Comparison of ENCODE assay signal across 1 cellular context in the genomic region with DNA sequence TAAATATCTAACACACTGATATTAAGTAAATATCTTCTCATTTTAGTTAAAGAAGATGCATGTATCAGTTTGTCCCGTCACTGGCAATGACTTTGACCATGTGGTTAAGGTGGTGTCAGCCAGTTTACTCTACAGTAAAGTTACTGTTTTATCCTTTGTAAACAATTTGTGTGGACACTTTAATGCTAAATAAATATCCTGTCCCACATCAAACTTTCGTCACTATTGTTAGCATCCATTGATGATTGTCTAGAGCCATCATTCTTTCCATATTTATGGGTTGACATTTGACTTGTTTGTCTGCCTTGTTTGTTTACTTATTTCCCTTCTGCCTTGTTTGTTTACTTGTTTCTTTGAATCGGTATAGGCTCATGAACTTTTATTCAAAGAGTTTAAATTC.
TF ChIP-seq lines count a peak whose summit lies in the region.

No MANE protein-coding gene starts in this region.

TF ChIP-seq in HepG2, 621 proteins besides CTCF, POLR2A, EP300 and RAD21 (continued from another document and continues in another):
- TF ChIP-seq GMEB1 (CRISPR knock-in tag; IDR thresholded peaks at IDR 0.05; ENCODE audit: borderline replicate concordance) (no peak), RFX5 (IDR thresholded peaks at IDR 0.05; ENCODE audit: low read depth, low read length) (no peak), ATF3 (CRISPR knock-in tag; IDR thresholded peaks at IDR 0.05) (no peak), MTA1 (CRISPR knock-in tag; IDR thresholded peaks at IDR 0.05; ENCODE audit: borderline replicate concordance) (no peak), XRCC5 (optimal IDR thresholded peaks at IDR 0.05; ENCODE audit: low read length) (no peak), POLR2AphosphoS2 (IDR thresholded peaks at IDR 0.05; ENCODE audit: low read depth, low read length) (no peak), ZNF546 (CRISPR knock-in tag; conservative IDR thresholded peaks at IDR 0.05) (no peak), MTF1 (CRISPR knock-in tag; IDR thresholded peaks at IDR 0.05) (no peak), ZNF24 (IDR thresholded peaks at IDR 0.05) (no peak), THYN1 (CRISPR knock-in tag; IDR thresholded peaks at IDR 0.05; ENCODE audit: borderline replicate concordance, low read depth) (no peak), ZNF296 (CRISPR knock-in tag; conservative IDR thresholded peaks at IDR 0.05) (no peak), MLXIP (CRISPR knock-in tag; IDR thresholded peaks at IDR 0.05; ENCODE audit: borderline replicate concordance) (no peak), DZIP1 (CRISPR knock-in tag; IDR thresholded peaks at IDR 0.05) (no peak), ZMAT3 (CRISPR knock-in tag; conservative IDR thresholded peaks at IDR 0.05) (no peak), EZH2 (conservative IDR thresholded peaks at IDR 0.05; ENCODE audit: low read depth, low read length) (no peak), TEAD3 (CRISPR knock-in tag; optimal IDR thresholded peaks at IDR 0.05; ENCODE audit: borderline replicate concordance) (peak; percentile 25), DRAP1 (CRISPR knock-in tag; IDR thresholded peaks at IDR 0.05) (no peak), ZNF33B (CRISPR knock-in tag; IDR thresholded peaks at IDR 0.05) (no peak), ZNF781 (CRISPR knock-in tag; IDR thresholded peaks at IDR 0.05; ENCODE audit: borderline replicate concordance, not compliant biosample characterization) (no peak), ZBTB38 (CRISPR knock-in tag; IDR thresholded peaks at IDR 0.05) (no peak), KDM5A (IDR thresholded peaks at IDR 0.05; ENCODE audit: borderline replicate concordance, low read length) (no peak), ZNF792 (CRISPR knock-in tag; IDR thresholded peaks at IDR 0.05) (no peak), ZBTB8A (CRISPR knock-in tag; IDR thresholded peaks at IDR 0.05; ENCODE audit: borderline replicate concordance, low read depth) (no peak), SP5 (CRISPR knock-in tag; IDR thresholded peaks at IDR 0.05; ENCODE audit: borderline replicate concordance, low read depth) (0 out of 2 replicates have a peak, but pooled peaks have one; percentile 14), JUNB (CRISPR knock-in tag; IDR thresholded peaks at IDR 0.05; ENCODE audit: borderline replicate concordance) (no peak), PTBP1 (IDR thresholded peaks at IDR 0.05; ENCODE audit: low read depth, low read length, poor library complexity, severe bottlenecking) (no peak), MLX (CRISPR knock-in tag; IDR thresholded peaks at IDR 0.05) (no peak), ZNF605 (CRISPR knock-in tag; IDR thresholded peaks at IDR 0.05) (no peak), TGIF2 (CRISPR knock-in tag; IDR thresholded peaks at IDR 0.05) (peak; percentile 32; the same call in 1 of the 2 replicates), ZKSCAN5 (CRISPR knock-in tag; IDR thresholded peaks at IDR 0.05) (no peak), ZNF556 (CRISPR knock-in tag; IDR thresholded peaks at IDR 0.05; ENCODE audit: borderline replicate concordance) (no peak), ZBTB7A (CRISPR knock-in tag; IDR thresholded peaks at IDR 0.05) (no peak), HNRNPLL (IDR thresholded peaks at IDR 0.05; ENCODE audit: low read depth, low read length, poor library complexity, severe bottlenecking) (no peak), NFIB (CRISPR knock-in tag; IDR thresholded peaks at IDR 0.05; ENCODE audit: borderline replicate concordance) (no peak), FOXP1 (IDR thresholded peaks at IDR 0.05) (peak; percentile 93), FOXP1 (CRISPR knock-in tag; IDR thresholded peaks at IDR 0.05) (peak; percentile 99), POLR2G (IDR thresholded peaks at IDR 0.05; ENCODE audit: low read depth, low read length) (no peak)
- TF ChIP-seq, protein P1, sequence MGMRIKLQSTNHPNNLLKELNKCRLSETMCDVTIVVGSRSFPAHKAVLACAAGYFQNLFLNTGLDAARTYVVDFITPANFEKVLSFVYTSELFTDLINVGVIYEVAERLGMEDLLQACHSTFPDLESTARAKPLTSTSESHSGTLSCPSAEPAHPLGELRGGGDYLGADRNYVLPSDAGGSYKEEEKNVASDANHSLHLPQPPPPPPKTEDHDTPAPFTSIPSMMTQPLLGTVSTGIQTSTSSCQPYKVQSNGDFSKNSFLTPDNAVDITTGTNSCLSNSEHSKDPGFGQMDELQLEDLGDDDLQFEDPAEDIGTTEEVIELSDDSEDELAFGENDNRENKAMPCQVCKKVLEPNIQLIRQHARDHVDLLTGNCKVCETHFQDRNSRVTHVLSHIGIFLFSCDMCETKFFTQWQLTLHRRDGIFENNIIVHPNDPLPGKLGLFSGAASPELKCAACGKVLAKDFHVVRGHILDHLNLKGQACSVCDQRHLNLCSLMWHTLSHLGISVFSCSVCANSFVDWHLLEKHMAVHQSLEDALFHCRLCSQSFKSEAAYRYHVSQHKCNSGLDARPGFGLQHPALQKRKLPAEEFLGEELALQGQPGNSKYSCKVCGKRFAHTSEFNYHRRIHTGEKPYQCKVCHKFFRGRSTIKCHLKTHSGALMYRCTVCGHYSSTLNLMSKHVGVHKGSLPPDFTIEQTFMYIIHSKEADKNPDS (CRISPR knock-in tag; IDR thresholded peaks at IDR 0.05): no peak
- TF ChIP-seq, protein P2, sequence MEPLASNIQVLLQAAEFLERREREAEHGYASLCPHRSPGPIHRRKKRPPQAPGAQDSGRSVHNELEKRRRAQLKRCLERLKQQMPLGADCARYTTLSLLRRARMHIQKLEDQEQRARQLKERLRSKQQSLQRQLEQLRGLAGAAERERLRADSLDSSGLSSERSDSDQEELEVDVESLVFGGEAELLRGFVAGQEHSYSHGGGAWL (CRISPR knock-in tag; IDR thresholded peaks at IDR 0.05): no peak
- TF ChIP-seq, protein P3, sequence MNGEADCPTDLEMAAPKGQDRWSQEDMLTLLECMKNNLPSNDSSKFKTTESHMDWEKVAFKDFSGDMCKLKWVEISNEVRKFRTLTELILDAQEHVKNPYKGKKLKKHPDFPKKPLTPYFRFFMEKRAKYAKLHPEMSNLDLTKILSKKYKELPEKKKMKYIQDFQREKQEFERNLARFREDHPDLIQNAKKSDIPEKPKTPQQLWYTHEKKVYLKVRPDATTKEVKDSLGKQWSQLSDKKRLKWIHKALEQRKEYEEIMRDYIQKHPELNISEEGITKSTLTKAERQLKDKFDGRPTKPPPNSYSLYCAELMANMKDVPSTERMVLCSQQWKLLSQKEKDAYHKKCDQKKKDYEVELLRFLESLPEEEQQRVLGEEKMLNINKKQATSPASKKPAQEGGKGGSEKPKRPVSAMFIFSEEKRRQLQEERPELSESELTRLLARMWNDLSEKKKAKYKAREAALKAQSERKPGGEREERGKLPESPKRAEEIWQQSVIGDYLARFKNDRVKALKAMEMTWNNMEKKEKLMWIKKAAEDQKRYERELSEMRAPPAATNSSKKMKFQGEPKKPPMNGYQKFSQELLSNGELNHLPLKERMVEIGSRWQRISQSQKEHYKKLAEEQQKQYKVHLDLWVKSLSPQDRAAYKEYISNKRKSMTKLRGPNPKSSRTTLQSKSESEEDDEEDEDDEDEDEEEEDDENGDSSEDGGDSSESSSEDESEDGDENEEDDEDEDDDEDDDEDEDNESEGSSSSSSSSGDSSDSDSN (CRISPR knock-in tag; IDR thresholded peaks at IDR 0.05): no peak
- TF ChIP-seq, protein P4, sequence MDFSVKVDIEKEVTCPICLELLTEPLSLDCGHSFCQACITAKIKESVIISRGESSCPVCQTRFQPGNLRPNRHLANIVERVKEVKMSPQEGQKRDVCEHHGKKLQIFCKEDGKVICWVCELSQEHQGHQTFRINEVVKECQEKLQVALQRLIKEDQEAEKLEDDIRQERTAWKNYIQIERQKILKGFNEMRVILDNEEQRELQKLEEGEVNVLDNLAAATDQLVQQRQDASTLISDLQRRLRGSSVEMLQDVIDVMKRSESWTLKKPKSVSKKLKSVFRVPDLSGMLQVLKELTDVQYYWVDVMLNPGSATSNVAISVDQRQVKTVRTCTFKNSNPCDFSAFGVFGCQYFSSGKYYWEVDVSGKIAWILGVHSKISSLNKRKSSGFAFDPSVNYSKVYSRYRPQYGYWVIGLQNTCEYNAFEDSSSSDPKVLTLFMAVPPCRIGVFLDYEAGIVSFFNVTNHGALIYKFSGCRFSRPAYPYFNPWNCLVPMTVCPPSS (IDR thresholded peaks at IDR 0.05): no peak
- TF ChIP-seq, protein P5, sequence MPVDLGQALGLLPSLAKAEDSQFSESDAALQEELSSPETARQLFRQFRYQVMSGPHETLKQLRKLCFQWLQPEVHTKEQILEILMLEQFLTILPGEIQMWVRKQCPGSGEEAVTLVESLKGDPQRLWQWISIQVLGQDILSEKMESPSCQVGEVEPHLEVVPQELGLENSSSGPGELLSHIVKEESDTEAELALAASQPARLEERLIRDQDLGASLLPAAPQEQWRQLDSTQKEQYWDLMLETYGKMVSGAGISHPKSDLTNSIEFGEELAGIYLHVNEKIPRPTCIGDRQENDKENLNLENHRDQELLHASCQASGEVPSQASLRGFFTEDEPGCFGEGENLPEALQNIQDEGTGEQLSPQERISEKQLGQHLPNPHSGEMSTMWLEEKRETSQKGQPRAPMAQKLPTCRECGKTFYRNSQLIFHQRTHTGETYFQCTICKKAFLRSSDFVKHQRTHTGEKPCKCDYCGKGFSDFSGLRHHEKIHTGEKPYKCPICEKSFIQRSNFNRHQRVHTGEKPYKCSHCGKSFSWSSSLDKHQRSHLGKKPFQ (CRISPR knock-in tag; IDR thresholded peaks at IDR 0.05; ENCODE audit: insufficient replicate concordance): no peak
